ENCODE assay signal across 8 cellular contexts in the genomic region with DNA sequence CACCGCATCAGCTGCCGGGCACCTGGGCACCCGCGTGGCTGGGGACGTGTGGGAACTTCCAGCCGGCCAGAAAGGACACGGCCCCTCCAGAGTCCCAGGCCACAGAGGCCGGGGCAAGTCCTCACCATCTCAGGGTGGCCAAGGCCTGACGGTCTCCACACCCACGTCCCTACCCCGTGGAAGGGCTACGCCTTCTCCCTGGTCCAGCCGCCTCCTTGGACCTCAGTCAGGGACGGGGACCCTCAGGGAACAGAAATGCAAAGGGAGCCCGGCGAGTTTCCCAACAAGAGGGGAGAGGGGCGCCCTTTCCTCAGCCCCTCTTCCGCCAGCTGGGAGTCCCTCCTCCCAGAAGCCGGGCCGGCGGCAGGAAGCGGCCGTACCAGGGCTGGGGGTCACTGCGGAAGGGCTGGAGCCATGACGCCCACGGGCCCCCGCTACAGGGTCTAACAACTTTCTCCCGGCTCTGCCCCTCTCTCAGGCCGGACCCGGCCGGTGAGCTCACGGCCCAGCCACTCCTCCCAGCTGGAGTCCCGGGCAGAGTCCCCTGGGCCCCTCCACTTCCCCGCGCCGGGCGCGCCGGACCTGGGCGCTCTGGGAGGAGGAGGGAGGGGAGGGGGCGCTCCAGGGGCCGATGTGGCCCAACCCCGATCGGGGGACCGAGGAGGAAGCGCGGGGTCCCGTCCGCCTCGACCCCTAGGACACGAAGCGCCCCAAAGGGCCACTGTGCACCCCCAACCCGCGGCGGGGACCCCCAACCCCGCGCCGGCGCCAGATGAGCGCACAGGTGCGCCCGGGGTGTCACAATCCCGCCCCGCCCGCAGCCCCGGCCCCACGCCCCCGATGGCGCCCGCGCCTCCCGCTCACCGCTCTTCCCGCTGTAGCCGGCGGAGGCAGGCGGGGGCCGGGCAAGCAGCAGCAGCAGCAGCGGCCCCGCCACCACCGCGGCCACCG. TPM values are rescaled to one million over a fixed set of nuclear protein-coding genes. Genes with fewer than 3 reads are reported as not detected.
A peak's percentile ranks its signal among the peaks of the same experiment; 100 is the strongest.
DNase-seq lines count a peak whose midpoint lies in the region; ATAC-seq and TF ChIP-seq lines count a peak whose summit lies in the region.

No MANE protein-coding gene starts in this region.

- H3K4me1 Mint-ChIP-seq in progenitor cell of endocrine pancreas (ENCODE audit: low read depth) = peaks cover 26% of the 10 kb centered on the region

- H3K27ac Mint-ChIP-seq in progenitor cell of endocrine pancreas = no peak overlapping the region

- no peaks in the 10 kb centered on the region for H3K9me3 Mint-ChIP-seq in progenitor cell of endocrine pancreas (ENCODE audit: low read depth)

- intact Hi-C loops in Right ventricle myocardium inferior (cut with DNase I) (no loop called here), cardiac septum (cut with DNase I) (no loop called here)

- H3K4me3 Mint-ChIP-seq in progenitor cell of endocrine pancreas (ENCODE audit: low read depth) = peak overlapping the region; percentile 77

- peak; percentile 80 for DNase-seq in Right ventricle myocardium inferior (ENCODE audit: missing footprints)
- no peak for DNase-seq in cardiac septum (ENCODE audit: low spot score)
- DNase-seq in activated CD4-positive, alpha-beta T cell treated with anti-CD3 and anti-CD28 coated beads, Interleukin-2, amount 50 U/mL, for 1 hour = peak; percentile 31
- DNase-seq in glomerular visceral epithelial cell (ENCODE audit: extremely low spot score) = peak; percentile 26
- no peak for DNase-seq in progenitor cell of endocrine pancreas (ENCODE audit: low spot score, unreplicated experiment)
- no peak for DNase-seq in stimulated activated naive CD4-positive, alpha-beta T cell treated with Interleukin-2 at 50 U/mL for 16 hours (lab: John Stamatoyannopoulos, UW)
- DNase-seq in COR-L47 (lab: John Stamatoyannopoulos, UW) = no peak

- ATAC-seq in Right ventricle myocardium inferior (peak; percentile 32), HG03139 (IDR thresholded peaks at IDR 0.05; ENCODE audit: unreplicated experiment) (peak; percentile 2)

- no peaks in the 10 kb centered on the region for H3K36me3 Mint-ChIP-seq in progenitor cell of endocrine pancreas (ENCODE audit: insufficient read depth)

- no peaks in the 10 kb centered on the region for H3K27me3 Mint-ChIP-seq in progenitor cell of endocrine pancreas

- TF ChIP-seq CTCF in progenitor cell of endocrine pancreas (IDR thresholded peaks at IDR 0.05; ENCODE audit: unreplicated experiment) = no peak

RNA-seq across cellular contexts. Expression of a gene that starts 0.7 kb away (rescaled TPM):
- total RNA-seq in Right ventricle myocardium inferior = 32.1 TPM
- total RNA-seq in cardiac septum = 42.8 TPM
- 92.7 and 92.9 TPM in 2 replicates for total RNA-seq in progenitor cell of endocrine pancreas

RNA-seq across cellular contexts. Expression of a gene that starts 10.8 kb away (rescaled TPM):
- 83.1 TPM for total RNA-seq in Right ventricle myocardium inferior
- total RNA-seq in cardiac septum = 60.1 TPM
- 82.7 and 85.3 TPM in 2 replicates for total RNA-seq in progenitor cell of endocrine pancreas

RNA-seq across cellular contexts. Expression of a gene that starts 15.9 kb away (rescaled TPM):
- 91.3 TPM for total RNA-seq in Right ventricle myocardium inferior
- 65.0 TPM for total RNA-seq in cardiac septum
- total RNA-seq in progenitor cell of endocrine pancreas = 151 and 154 TPM in 2 replicates

RNA-seq across cellular contexts. Expression of a gene that starts 20.6 kb away (rescaled TPM):
- total RNA-seq in Right ventricle myocardium inferior (10.6 TPM), cardiac septum (11.6 TPM), progenitor cell of endocrine pancreas (39.4 and 41.3 TPM in 2 replicates)

RNA-seq across cellular contexts. Expression of a gene that starts 28.6 kb away (rescaled TPM):
- 12.8 TPM for total RNA-seq in Right ventricle myocardium inferior
- total RNA-seq in cardiac septum = 13.5 TPM
- total RNA-seq in progenitor cell of endocrine pancreas = 33.6 and 34.4 TPM in 2 replicates

Comparison
In these comparisons a context has a peak if more than half of its experiments do, and no peak if none do; other contexts are left out.
1. DNase-seq: peak in Right ventricle myocardium inferior (single experiment), activated CD4-positive, alpha-beta T cell treated with anti-CD3 and anti-CD28 coated beads, Interleukin-2, amount 50 U/mL, for 1 hour (single experiment) and glomerular visceral epithelial cell (single experiment); none in cardiac septum (single experiment), progenitor cell of endocrine pancreas (single experiment), stimulated activated naive CD4-positive, alpha-beta T cell treated with Interleukin-2 at 50 U/mL for 16 hours (single experiment) and COR-L47 (single experiment).